8 cellular contexts compared by ENCODE assay signal in genomic region chr1:236685917-236686814, GRCh38. TPM values are rescaled to one million over a fixed set of nuclear protein-coding genes. Genes with fewer than 3 reads are reported as not detected.
DNase-seq lines count a peak whose midpoint lies in the region; ATAC-seq, FAIRE-seq and TF ChIP-seq lines count a peak whose summit lies in the region.

ACTN2 (plus strand) TSS chr1:236686499; CDS start chr1:236686674, 175 bp downstream.

- peak within 1 kb of the TSS; percentile 53 for H3K27ac Mint-ChIP-seq in activated T-helper 17 cell treated with anti-CD3 and anti-CD28 coated beads, Interleukin-2, amount 50 U/mL, for 72 hours

- peaks cover 6% of the 10 kb centered on the region for H3K4me1 ChIP-seq in thymus (ENCODE audit: control insufficient read depth, insufficient read depth, low read length)

- peaks cover 24% of the 10 kb centered on the region for H3K27me3 Mint-ChIP-seq in activated T-helper 17 cell treated with anti-CD3 and anti-CD28 coated beads, Interleukin-2, amount 50 U/mL, for 72 hours

- ATAC-seq in HG02798 (IDR thresholded peaks at IDR 0.05; ENCODE audit: poor library complexity, unreplicated experiment) = peak; percentile 84
- ATAC-seq in activated T-helper 17 cell treated with anti-CD3 and anti-CD28 coated beads, Interleukin-2, amount 50 U/mL, for 72 hours (replicated peaks) = peak; percentile 75

- FAIRE-seq in frontal cortex (lab: Jason Lieb, UNC) = no peak

- H3K27ac ChIP-seq in thymus (ENCODE audit: low read depth) = no peak within 1 kb of the TSS

- H3K36me3 ChIP-seq in thymus (ENCODE audit: control insufficient read depth, insufficient read depth) = no peaks in the 10 kb centered on the region

- no peaks in the 10 kb centered on the region for H3K9me3 ChIP-seq in thymus (ENCODE audit: control insufficient read depth)

- H3K4me1 Mint-ChIP-seq in activated T-helper 17 cell treated with anti-CD3 and anti-CD28 coated beads, Interleukin-2, amount 50 U/mL, for 72 hours = peaks cover 16% of the 10 kb centered on the region

- peaks cover 7% of the 10 kb centered on the region for H3K9me3 Mint-ChIP-seq in activated T-helper 17 cell treated with anti-CD3 and anti-CD28 coated beads, Interleukin-2, amount 50 U/mL, for 72 hours

- peak within 1 kb of the TSS; percentile 72 for H3K4me3 Mint-ChIP-seq in activated T-helper 17 cell treated with anti-CD3 and anti-CD28 coated beads, Interleukin-2, amount 50 U/mL, for 72 hours

- 7% methylated on average over 93 of the region's 93 CpGs for WGBS in thymus

- H3K27me3 ChIP-seq in thymus (ENCODE audit: control insufficient read depth, insufficient read depth) = peaks cover 19% of the 10 kb centered on the region

- peak; percentile 8 for TF ChIP-seq CTCF in GM13976 (IDR thresholded peaks at IDR 0.05; ENCODE audit: borderline replicate concordance, control extremely low read depth, extremely low read depth, insufficient read depth, missing control alignments)

- in situ Hi-C loops in GM13976 (cut with MboI; ENCODE audit: low sequenced_read_pairs, unreplicated experiment) = no loop called here

- DNase-seq in GM13976 (ENCODE audit: low spot score) = peak; percentile 74
- DNase-seq in NCI-H748 (lab: John Stamatoyannopoulos, UW; ENCODE audit: unreplicated experiment) = peak; percentile 79
- DNase-seq in frontal cortex (ENCODE audit: low spot score in 2 of 2) = peak; percentile 79 to 87
- peak in 35 of 56 donors; percentile 13 to 85 (median 31) for DNase-seq in nucleus accumbens (lab: John Stamatoyannopoulos, UW)
- DNase-seq in NCI-H226 = no peak

- H3K36me3 Mint-ChIP-seq in activated T-helper 17 cell treated with anti-CD3 and anti-CD28 coated beads, Interleukin-2, amount 50 U/mL, for 72 hours (ENCODE audit: low read depth) = peaks cover 7% of the 10 kb centered on the region

- H3K4me3 ChIP-seq in thymus (ENCODE audit: low read length) = peak within 1 kb of the TSS; percentile 32

RNA-seq across cellular contexts. Expression of gene ACTN2, which starts in this region (rescaled TPM):
- total RNA-seq in activated T-helper 17 cell treated with anti-CD3 and anti-CD28 coated beads, Interleukin-2, amount 50 U/mL, for 72 hours = under 1 TPM; 0.06 to 0.19 TPM
- 33.8 TPM for total RNA-seq in frontal cortex
- polyA plus RNA-seq in thymus = 1.3 TPM

Comparison
In these comparisons a context has a peak if more than half of its experiments do, and no peak if none do; other contexts are left out.
1. RNA of gene ACTN2 (total RNA-seq): 33.8 TPM in frontal cortex (single experiment); 0.06 to 0.19 TPM in activated T-helper 17 cell treated with anti-CD3 and anti-CD28 coated beads, Interleukin-2, amount 50 U/mL, for 72 hours; every median in the first group is over 10 times any median in the second.
2. Peak in ATAC-seq in activated T-helper 17 cell treated with anti-CD3 and anti-CD28 coated beads, Interleukin-2, amount 50 U/mL, for 72 hours; RNA of the gene not detected or under 1 TPM.